ENCODE assay signal across 7 cellular contexts in the genomic region with DNA sequence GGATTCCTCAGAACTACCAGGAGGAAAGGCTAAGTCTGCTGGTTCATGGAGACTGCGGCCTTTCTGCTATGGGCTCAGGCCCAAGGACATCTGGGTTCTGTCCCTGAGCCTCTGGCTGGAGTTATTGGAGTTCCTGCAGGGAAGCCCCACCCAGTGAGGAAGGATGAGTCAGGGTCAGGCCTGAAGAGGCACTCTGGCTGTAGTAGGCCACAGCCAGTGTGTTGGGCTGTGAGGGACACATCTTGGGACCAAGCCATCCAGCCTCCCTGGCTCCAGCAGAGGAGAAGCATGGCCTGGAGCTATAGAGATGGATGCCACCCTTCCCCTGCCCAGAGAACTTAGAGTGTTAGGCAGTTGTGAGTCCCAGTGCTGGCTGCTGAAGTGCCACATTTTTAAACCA.
DNase-seq lines count a peak whose midpoint lies in the region; ATAC-seq and TF ChIP-seq lines count a peak whose summit lies in the region.
"Not testable (repeated sequence)": the region's sequence is repeated elsewhere in the genome, so short reads cannot be mapped to it uniquely, and the experiment has no call there.

No MANE protein-coding gene starts in this region.

- peak overlapping the region; percentile 49 for H3K27ac ChIP-seq in C4-2B
- H3K27ac ChIP-seq in brain microvascular endothelial cell = not testable (repeated sequence)

- H3K27ac Mint-ChIP-seq in naive B cell = peak overlapping the region in 4 of 6 donors; percentile 78 to 92 (median 86)

- peaks cover 43 to 86% (median 72%) of the 10 kb centered on the region in 3 donors for H3K4me1 Mint-ChIP-seq in naive B cell

- not testable (repeated sequence) for ATAC-seq in naive B cell (ENCODE audit: low read depth in 2 of 2)

- not testable (repeated sequence) for TF ChIP-seq CTCF in C4-2B (conservative IDR thresholded peaks at IDR 0.05); brain microvascular endothelial cell (IDR thresholded peaks at IDR 0.05; ENCODE audit: low read depth, low read length, missing control alignments); foreskin fibroblast (IDR thresholded peaks at IDR 0.05; ENCODE audit: low read depth, low read length)

- H3K4me3 ChIP-seq in brain microvascular endothelial cell (ENCODE audit: low read depth, low read length); foreskin fibroblast (ENCODE audit: low read depth in 1 of 2, low read length in 2 of 2): not testable (repeated sequence)

- peaks cover 4 to 25% (median 19%) of the 10 kb centered on the region in 7 donors for H3K9me3 Mint-ChIP-seq in naive B cell

- DNase-seq in EL (peak; percentile 56), HT1080 (ENCODE audit: low read depth) (peak; percentile 50), RPMI7951 (ENCODE audit: low read depth) (peak; percentile 77), brain microvascular endothelial cell (peak; percentile 17), foreskin fibroblast (peak; percentile 14 to 30)
- DNase-seq in naive B cell = not testable (repeated sequence)

- H3K27me3 Mint-ChIP-seq in naive B cell = not testable (repeated sequence)

- H3K27me3 ChIP-seq in brain microvascular endothelial cell (replicated peaks) = not testable (repeated sequence)

- H3K4me3 Mint-ChIP-seq in naive B cell = peak overlapping the region in 1 of 8 donors; percentile 64

- peaks cover 79 to 86% of the 10 kb centered on the region in 2 donors for H3K36me3 Mint-ChIP-seq in naive B cell

- in situ Hi-C loops in brain microvascular endothelial cell (cut with HindIII; ENCODE audit: low pct_ligation_motif_present, low sequenced_read_pairs) = not testable (repeated sequence)

- peaks cover 36% of the 10 kb centered on the region for H3K36me3 ChIP-seq in brain microvascular endothelial cell (replicated peaks)
